1 cellular context compared by ENCODE assay signal in genomic region chr20:47785900-47786762, GRCh38.
TF ChIP-seq lines count a peak whose summit lies in the region.

No MANE protein-coding gene starts in this region.

TF ChIP-seq in HepG2, 621 proteins besides CTCF, POLR2A, EP300 and RAD21 (continued from another document):
- TF ChIP-seq, protein P1, sequence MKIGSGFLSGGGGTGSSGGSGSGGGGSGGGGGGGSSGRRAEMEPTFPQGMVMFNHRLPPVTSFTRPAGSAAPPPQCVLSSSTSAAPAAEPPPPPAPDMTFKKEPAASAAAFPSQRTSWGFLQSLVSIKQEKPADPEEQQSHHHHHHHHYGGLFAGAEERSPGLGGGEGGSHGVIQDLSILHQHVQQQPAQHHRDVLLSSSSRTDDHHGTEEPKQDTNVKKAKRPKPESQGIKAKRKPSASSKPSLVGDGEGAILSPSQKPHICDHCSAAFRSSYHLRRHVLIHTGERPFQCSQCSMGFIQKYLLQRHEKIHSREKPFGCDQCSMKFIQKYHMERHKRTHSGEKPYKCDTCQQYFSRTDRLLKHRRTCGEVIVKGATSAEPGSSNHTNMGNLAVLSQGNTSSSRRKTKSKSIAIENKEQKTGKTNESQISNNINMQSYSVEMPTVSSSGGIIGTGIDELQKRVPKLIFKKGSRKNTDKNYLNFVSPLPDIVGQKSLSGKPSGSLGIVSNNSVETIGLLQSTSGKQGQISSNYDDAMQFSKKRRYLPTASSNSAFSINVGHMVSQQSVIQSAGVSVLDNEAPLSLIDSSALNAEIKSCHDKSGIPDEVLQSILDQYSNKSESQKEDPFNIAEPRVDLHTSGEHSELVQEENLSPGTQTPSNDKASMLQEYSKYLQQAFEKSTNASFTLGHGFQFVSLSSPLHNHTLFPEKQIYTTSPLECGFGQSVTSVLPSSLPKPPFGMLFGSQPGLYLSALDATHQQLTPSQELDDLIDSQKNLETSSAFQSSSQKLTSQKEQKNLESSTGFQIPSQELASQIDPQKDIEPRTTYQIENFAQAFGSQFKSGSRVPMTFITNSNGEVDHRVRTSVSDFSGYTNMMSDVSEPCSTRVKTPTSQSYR (CRISPR knock-in tag; IDR thresholded peaks at IDR 0.05; ENCODE audit: borderline replicate concordance), result no peak
- TF ChIP-seq ZNF83 (CRISPR knock-in tag; IDR thresholded peaks at IDR 0.05; ENCODE audit: borderline replicate concordance), result peak; percentile 58; the same call in 1 of the 2 replicates
- TF ChIP-seq, protein P2, sequence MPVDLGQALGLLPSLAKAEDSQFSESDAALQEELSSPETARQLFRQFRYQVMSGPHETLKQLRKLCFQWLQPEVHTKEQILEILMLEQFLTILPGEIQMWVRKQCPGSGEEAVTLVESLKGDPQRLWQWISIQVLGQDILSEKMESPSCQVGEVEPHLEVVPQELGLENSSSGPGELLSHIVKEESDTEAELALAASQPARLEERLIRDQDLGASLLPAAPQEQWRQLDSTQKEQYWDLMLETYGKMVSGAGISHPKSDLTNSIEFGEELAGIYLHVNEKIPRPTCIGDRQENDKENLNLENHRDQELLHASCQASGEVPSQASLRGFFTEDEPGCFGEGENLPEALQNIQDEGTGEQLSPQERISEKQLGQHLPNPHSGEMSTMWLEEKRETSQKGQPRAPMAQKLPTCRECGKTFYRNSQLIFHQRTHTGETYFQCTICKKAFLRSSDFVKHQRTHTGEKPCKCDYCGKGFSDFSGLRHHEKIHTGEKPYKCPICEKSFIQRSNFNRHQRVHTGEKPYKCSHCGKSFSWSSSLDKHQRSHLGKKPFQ (CRISPR knock-in tag; IDR thresholded peaks at IDR 0.05; ENCODE audit: insufficient replicate concordance), result peak; percentile 24
- TF ChIP-seq HDAC2 (CRISPR knock-in tag; IDR thresholded peaks at IDR 0.05), result peak; percentile 46
- TF ChIP-seq ZNF629 (CRISPR knock-in tag; conservative IDR thresholded peaks at IDR 0.05), result no peak
- TF ChIP-seq TSC22D2 (CRISPR knock-in tag; IDR thresholded peaks at IDR 0.05; ENCODE audit: borderline replicate concordance), result no peak; the same call in 1 of the 2 replicates
- TF ChIP-seq ZNF124 (CRISPR knock-in tag; IDR thresholded peaks at IDR 0.05), result 0 out of 2 replicates have a peak, but pooled peaks have one; percentile 36
